24 cellular contexts compared by ENCODE assay signal in genomic region chr22:38762607-38763006, GRCh38. TPM values are rescaled to one million over a fixed set of nuclear protein-coding genes. Genes with fewer than 3 reads are reported as not detected.
A peak's percentile ranks its signal among the peaks of the same experiment; 100 is the strongest.
DNase-seq lines count a peak whose midpoint lies in the region; ATAC-seq, FAIRE-seq and TF ChIP-seq lines count a peak whose summit lies in the region.
"Had no signal": no experiment of that assay in that cellular context is flagged by ENCODE, and none has a peak within 500 bp of the region (broad histone marks: within the 10 kb centered on the region; RNA-seq: fewer than 3 reads in every experiment).

No MANE protein-coding gene starts in this region.

- H3K4me3 Mint-ChIP-seq in nephron: no peak overlapping the region
- H3K4me3 Mint-ChIP-seq: activated CD8-positive, alpha-beta T cell treated with anti-CD3 and anti-CD28 coated beads for 36 hours; activated naive CD8-positive, alpha-beta T cell had no signal

- H3K36me3 ChIP-seq in HepG2 (replicated peaks in 1 of 2; ENCODE audit: control insufficient read depth in 1 of 2, insufficient read depth in 2 of 2, low read length in 2 of 2): no peaks in the 10 kb centered on the region
- H3K36me3 ChIP-seq in right lobe of liver: no peaks in the 10 kb centered on the region
- no peaks in the 10 kb centered on the region for H3K36me3 ChIP-seq in thyroid gland
- H3K36me3 ChIP-seq: cardiac muscle cell, esophagus muscularis mucosa, left lung, Peyer's patch, upper lobe of right lung had no signal

- no peaks in the 10 kb centered on the region for H3K79me2 ChIP-seq in HepG2 (ENCODE audit: insufficient read depth, low read length)

- CTCF ChIA-PET in HepG2 (lab: Yijun Ruan, JAX; ENCODE audit: low intra/inter-chr PET ratio, low total read pairs): no interaction called here

- TF ChIP-seq POLR2A in HepG2 (IDR thresholded peaks at IDR 0.05; ENCODE audit: insufficient read depth in 1 of 2, low read depth in 2 of 2, low read length in 2 of 2): no peak
- TF ChIP-seq POLR2A in right lobe of liver (IDR thresholded peaks at IDR 0.05): no peak
- no peak for TF ChIP-seq POLR2A in thyroid gland (IDR thresholded peaks at IDR 0.05)

- TF ChIP-seq RAD21 in HepG2 (CRISPR knock-in tag; IDR thresholded peaks at IDR 0.05): no peak

- peak overlapping the region in 2 of 3 experiments; percentile 23 to 35 for H3K27ac Mint-ChIP-seq in nephron
- H3K27ac Mint-ChIP-seq: activated CD8-positive, alpha-beta T cell treated with anti-CD3 and anti-CD28 coated beads for 36 hours; activated naive CD8-positive, alpha-beta T cell; activated T-helper 2 cell treated with anti-CD3 and anti-CD28 coated beads, Interferon-gamma antibody, Interleukin-2, Interleukin-4, amounts not matched to agents 10 μg/mL and 5 μg/mL and 100 μg/mL, durations not matched to agents 14 hours and 24 hours and 36 hours had no signal

- in situ Hi-C loops in HepG2 (cut with HindIII; ENCODE audit: extremely low pct_ligation_motif_present, low pct_unique_long_range_greater_than_20kb): no loop called here

- POLR2A ChIA-PET in HepG2 (lab: Yijun Ruan, JAX): no interaction called here

- H2AFZ ChIP-seq in HepG2 (ENCODE audit: low read length): no peak overlapping the region

- ATAC-seq in HepG2: no peak
- no peak for ATAC-seq in right lobe of liver
- ATAC-seq in HG03442 (IDR thresholded peaks at IDR 0.05; ENCODE audit: unreplicated experiment): no peak
- ATAC-seq: activated CD8-positive, alpha-beta T cell treated with anti-CD3 and anti-CD28 coated beads for 36 hours; K562; left lung; upper lobe of right lung had no signal

- no peaks in the 10 kb centered on the region for H3K9me3 Mint-ChIP-seq in nephron
- H3K9me3 Mint-ChIP-seq: activated CD8-positive, alpha-beta T cell treated with anti-CD3 and anti-CD28 coated beads for 36 hours; activated T-helper 2 cell treated with anti-CD3 and anti-CD28 coated beads, Interferon-gamma antibody, Interleukin-2, Interleukin-4, amounts not matched to agents 10 μg/mL and 5 μg/mL and 100 μg/mL, durations not matched to agents 14 hours and 24 hours and 36 hours had no signal

- TF ChIP-seq EP300 in HepG2 (IDR thresholded peaks at IDR 0.05; ENCODE audit: low read depth in 2 of 2, low read length in 2 of 2): no peak
- no peak for TF ChIP-seq EP300 in HepG2 (CRISPR knock-in tag; IDR thresholded peaks at IDR 0.05; ENCODE audit: borderline replicate concordance)

- FAIRE-seq in HepG2 (lab: Jason Lieb, UNC): no peak
- FAIRE-seq: K562 had no signal

- no peaks in the 10 kb centered on the region for H3K9me3 ChIP-seq in HepG2 (ENCODE audit: low read length)
- no peaks in the 10 kb centered on the region for H3K9me3 ChIP-seq in right lobe of liver
- no peaks in the 10 kb centered on the region for H3K9me3 ChIP-seq in thyroid gland
- H3K9me3 ChIP-seq: esophagus muscularis mucosa, left lung, Peyer's patch, upper lobe of right lung had no signal

- no peak overlapping the region for H3K27ac ChIP-seq in HepG2 (ENCODE audit: extremely low read length, insufficient read depth, low read length)
- H3K27ac ChIP-seq in right lobe of liver: no peak overlapping the region
- H3K27ac ChIP-seq in angular gyrus (ENCODE audit: low read depth, low read length): peak overlapping the region; percentile 94
- no peak overlapping the region for H3K27ac ChIP-seq in thyroid gland
- H3K27ac ChIP-seq: cardiac muscle cell, esophagus muscularis mucosa, left lung, Peyer's patch, upper lobe of right lung had no signal

- H3K27me3 ChIP-seq in HepG2 (ENCODE audit: control insufficient read depth in 1 of 2, insufficient read depth in 2 of 2, low read length in 2 of 2) (peaks cover 1 to 19% of the 10 kb centered on the region in 2 experiments; a peak in 4 of 5 replicates), right lobe of liver (no peaks in the 10 kb centered on the region), thyroid gland (no peaks in the 10 kb centered on the region)
- H3K27me3 ChIP-seq: cardiac muscle cell, Peyer's patch, upper lobe of right lung had no signal

- H3K9ac ChIP-seq in HepG2 (ENCODE audit: insufficient read depth, low read depth, low read length): no peak overlapping the region

- H3K4me2 ChIP-seq in HepG2 (ENCODE audit: low read depth, low read length): peak overlapping the region; percentile 42; the same call in 1 of the 2 replicates

- 7% methylated on average over 8 of the region's 9 CpGs for WGBS in HepG2 (ENCODE audit: low lambda C conversion rate)
- no CpG with 5 or more reads among the region's 9 CpGs for WGBS in right lobe of liver (ENCODE audit: insufficient coverage, low coverage, low lambda C conversion rate, missing lambda C conversion rate)
- 46 to 66% methylated on average over 9 of the region's 9 CpGs for WGBS in thyroid gland, 2 donors

- H3K4me1 ChIP-seq in HepG2 (ENCODE audit: insufficient read depth, low read length): peaks cover 75% of the 10 kb centered on the region
- peaks cover 0 to under 1% (median 0%) of the 10 kb centered on the region in 4 donors for H3K4me1 ChIP-seq in right lobe of liver
- peaks cover 0 to 8% of the 10 kb centered on the region in 2 donors for H3K4me1 ChIP-seq in thyroid gland
- H3K4me1 ChIP-seq: upper lobe of right lung had no signal

- no peaks in the 10 kb centered on the region for H3K36me3 Mint-ChIP-seq in nephron (ENCODE audit: low read depth)
- H3K36me3 Mint-ChIP-seq: activated naive CD8-positive, alpha-beta T cell had no signal

- H4K20me1 ChIP-seq in HepG2 (ENCODE audit: insufficient read depth, low read length): no peaks in the 10 kb centered on the region

- intact Hi-C loops in HepG2 (cut with micrococcal nuclease; ENCODE audit: unreplicated experiment) (loop anchor here (10.0 kb wide), 2 partner anchors 82 to 242 kb away; partner anchors contain the start of gene NPTXR), right lobe of liver (cut with DNase I) (no loop called here), thyroid gland (cut with DNase I) (no loop called here)

- peaks cover 25% of the 10 kb centered on the region for H3K4me1 Mint-ChIP-seq in nephron

- H3K27me3 Mint-ChIP-seq in nephron (ENCODE audit: low read depth): peaks cover 9% of the 10 kb centered on the region
- H3K27me3 Mint-ChIP-seq: activated CD8-positive, alpha-beta T cell treated with anti-CD3 and anti-CD28 coated beads for 36 hours; activated naive CD8-positive, alpha-beta T cell had no signal

- H3K4me3 ChIP-seq in HepG2 (replicated peaks in 1 of 3; ENCODE audit: insufficient read depth in 1 of 3, low read depth in 2 of 3, low read length in 3 of 3) (no peak overlapping the region), right lobe of liver (no peak overlapping the region), thyroid gland (replicated peaks in 1 of 3) (no peak overlapping the region)
- H3K4me3 ChIP-seq: cardiac muscle cell, esophagus muscularis mucosa, K562, left lung, Peyer's patch, upper lobe of right lung had no signal

- no peak for TF ChIP-seq CTCF in HepG2 (CRISPR knock-in tag; IDR thresholded peaks at IDR 0.05)
- TF ChIP-seq CTCF in right lobe of liver (IDR thresholded peaks at IDR 0.05): no peak
- no peak for TF ChIP-seq CTCF in nephron (IDR thresholded peaks at IDR 0.05; ENCODE audit: unreplicated experiment in 3 of 3)
- TF ChIP-seq CTCF in thyroid gland (IDR thresholded peaks at IDR 0.05): no peak

- DNase-seq in HepG2 (ENCODE audit: low spot score) (no peak), right lobe of liver (no peak), thyroid gland (no peak)
- no peak for DNase-seq in stimulated activated CD4-positive, alpha-beta T cell treated with anti-CD3 and anti-CD28 coated beads, Interleukin-15, amount 100 ng/mL, for 24 hours
- no peak for DNase-seq in stimulated activated CD4-positive, alpha-beta T cell treated with anti-CD3 and anti-CD28 coated beads, Interleukin-2, amount 100 ng/mL, for 48 hours
- DNase-seq: activated CD8-positive, alpha-beta T cell treated with anti-CD3 and anti-CD28 coated beads for 36 hours; aorta; Calu3; cortex of kidney; foreskin melanocyte; left lung; NCI-H1092 treated with DMSO at 0.1 percent for 48 hours; NCI-H2029 treated with DMSO at 0.1 percent for 48 hours; Peyer's patch; T-helper 2 cell; upper lobe of right lung had no signal

- BruUV-seq in HepG2 (replicated peaks; lab: Mats Ljungman, UMichigan): no TSS peak

RNA-seq across cellular contexts. Expression of gene SUN2, which starts 6.8 kb away (rescaled TPM):
- total RNA-seq in HepG2 (2016; rRNA removed; fragmentation: Illumina TruSeq; extraction: Trizol) (18.2 and 45.6 TPM in 2 replicates), right lobe of liver (100 to 1,000 TPM; 104 to 174 (median 144) TPM), thyroid gland (100 to 1,000 TPM; 137 to 356 (median 153) TPM)
- 7.7 and 8.7 TPM in 2 replicates for total RNA-seq in HepG2 (2016; cell fraction: cytosol; rRNA removed; fragmentation: Illumina TruSeq; extraction: Trizol; ENCODE audit: low read depth)
- 15.8 and 46.5 TPM in 2 replicates for total RNA-seq in HepG2 (2016; cell fraction: insoluble cytoplasmic fraction; rRNA removed; fragmentation: Illumina TruSeq; extraction: Trizol)
- 8.0 and 10.1 TPM in 2 replicates for total RNA-seq in HepG2 (2016; cell fraction: membrane; rRNA removed; fragmentation: Illumina TruSeq; extraction: Trizol)
- total RNA-seq in HepG2 (2016; cell fraction: nucleus; rRNA removed; fragmentation: Illumina TruSeq; extraction: Trizol): 45.0 and 55.0 TPM in 2 replicates
- polyA plus RNA-seq in HepG2 (2011; rRNA removed): 56.6 and 94.4 TPM in 2 replicates
- polyA plus RNA-seq in HepG2 (2011; cell fraction: cytosol; rRNA removed): 56.4 and 70.2 TPM in 2 replicates
- 131 and 136 TPM in 2 replicates for polyA plus RNA-seq in HepG2 (2011; cell fraction: nucleus; rRNA removed)
- 54.3 and 62.5 TPM in 2 replicates for polyA plus RNA-seq in HepG2 (2012)
- polyA plus RNA-seq in HepG2 (2016; cell fraction: cytosol; fragmentation: Illumina TruSeq; extraction: Trizol; ENCODE audit: low read depth): 1.7 and 2.0 TPM in 2 replicates
- polyA plus RNA-seq in HepG2 (2016; cell fraction: insoluble cytoplasmic fraction; fragmentation: Illumina TruSeq; extraction: Trizol; ENCODE audit: low read depth): 13.1 and 15.6 TPM in 2 replicates
- 2.6 and 3.3 TPM in 2 replicates for polyA plus RNA-seq in HepG2 (2016; cell fraction: membrane; fragmentation: Illumina TruSeq; extraction: Trizol; ENCODE audit: low read depth)
- 64.6 and 66.8 TPM in 2 replicates for polyA plus RNA-seq in HepG2 (2016; cell fraction: nucleus; fragmentation: Illumina TruSeq; extraction: Trizol; ENCODE audit: insufficient read depth, low read depth)
- polyA minus RNA-seq in HepG2 (2011; rRNA and poly(A)+ RNA removed; ENCODE audit: low replicate concordance): 70.8 and 210 TPM in 2 replicates
- polyA minus RNA-seq in HepG2 (2011; cell fraction: cytosol; rRNA and poly(A)+ RNA removed): 64.5 and 71.6 TPM in 2 replicates
- 46.5 and 51.3 TPM in 2 replicates for polyA minus RNA-seq in HepG2 (2011; cell fraction: nucleus; rRNA and poly(A)+ RNA removed)

RNA-seq across cellular contexts. Expression of gene DNAL4, which starts 31.3 kb away (rescaled TPM):
- total RNA-seq in HepG2 (2016; rRNA removed; fragmentation: Illumina TruSeq; extraction: Trizol) (8.0 and 8.8 TPM in 2 replicates), right lobe of liver (1 to 10 TPM; 2.0 to 6.2 (median 5.1) TPM), thyroid gland (10 to 100 TPM; 30.9 to 50.0 (median 37.9) TPM)
- 8.4 and 10.6 TPM in 2 replicates for total RNA-seq in HepG2 (2016; cell fraction: cytosol; rRNA removed; fragmentation: Illumina TruSeq; extraction: Trizol; ENCODE audit: low read depth)
- 7.8 and 8.3 TPM in 2 replicates for total RNA-seq in HepG2 (2016; cell fraction: insoluble cytoplasmic fraction; rRNA removed; fragmentation: Illumina TruSeq; extraction: Trizol)
- 15.9 and 18.1 TPM in 2 replicates for total RNA-seq in HepG2 (2016; cell fraction: membrane; rRNA removed; fragmentation: Illumina TruSeq; extraction: Trizol)
- total RNA-seq in HepG2 (2016; cell fraction: nucleus; rRNA removed; fragmentation: Illumina TruSeq; extraction: Trizol): 3.2 and 3.8 TPM in 2 replicates
- polyA plus RNA-seq in HepG2 (2011; rRNA removed): 9.0 and 10.7 TPM in 2 replicates
- 11.6 and 14.0 TPM in 2 replicates for polyA plus RNA-seq in HepG2 (2011; cell fraction: cytosol; rRNA removed)
- 6.6 and 8.0 TPM in 2 replicates for polyA plus RNA-seq in HepG2 (2011; cell fraction: nucleus; rRNA removed)
- polyA plus RNA-seq in HepG2 (2012): 4.6 and 5.9 TPM in 2 replicates
- 10.5 and 11.9 TPM in 2 replicates for polyA plus RNA-seq in HepG2 (2016; cell fraction: cytosol; fragmentation: Illumina TruSeq; extraction: Trizol; ENCODE audit: low read depth)
- polyA plus RNA-seq in HepG2 (2016; cell fraction: insoluble cytoplasmic fraction; fragmentation: Illumina TruSeq; extraction: Trizol; ENCODE audit: low read depth): 7.7 and 9.2 TPM in 2 replicates
- polyA plus RNA-seq in HepG2 (2016; cell fraction: membrane; fragmentation: Illumina TruSeq; extraction: Trizol; ENCODE audit: low read depth): 13.7 and 14.4 TPM in 2 replicates
- polyA plus RNA-seq in HepG2 (2016; cell fraction: nucleus; fragmentation: Illumina TruSeq; extraction: Trizol; ENCODE audit: insufficient read depth, low read depth): 5.5 and 8.1 TPM in 2 replicates
- polyA minus RNA-seq in HepG2 (2011; rRNA and poly(A)+ RNA removed; ENCODE audit: low replicate concordance): 6.9 and 10.7 TPM in 2 replicates
- polyA minus RNA-seq in HepG2 (2011; cell fraction: cytosol; rRNA and poly(A)+ RNA removed): 1.5 and 2.4 TPM in 2 replicates
- 1.0 and 1.5 TPM in 2 replicates for polyA minus RNA-seq in HepG2 (2011; cell fraction: nucleus; rRNA and poly(A)+ RNA removed)

RNA-seq across cellular contexts. Expression of gene GTPBP1, which starts 56.9 kb away (rescaled TPM):
- total RNA-seq in HepG2 (2016; rRNA removed; fragmentation: Illumina TruSeq; extraction: Trizol): 22.3 and 24.6 TPM in 2 replicates
- total RNA-seq in HepG2 (2016; cell fraction: cytosol; rRNA removed; fragmentation: Illumina TruSeq; extraction: Trizol; ENCODE audit: low read depth): 9.4 and 11.9 TPM in 2 replicates
- total RNA-seq in HepG2 (2016; cell fraction: insoluble cytoplasmic fraction; rRNA removed; fragmentation: Illumina TruSeq; extraction: Trizol): 22.2 and 23.5 TPM in 2 replicates
- 10.5 and 13.9 TPM in 2 replicates for total RNA-seq in HepG2 (2016; cell fraction: membrane; rRNA removed; fragmentation: Illumina TruSeq; extraction: Trizol)
- 28.5 and 30.6 TPM in 2 replicates for total RNA-seq in HepG2 (2016; cell fraction: nucleus; rRNA removed; fragmentation: Illumina TruSeq; extraction: Trizol)
- 27.0 and 34.6 TPM in 2 replicates for polyA plus RNA-seq in HepG2 (2011; rRNA removed)
- polyA plus RNA-seq in HepG2 (2011; cell fraction: cytosol; rRNA removed): 12.2 TPM in 2 replicates
- 95.6 and 97.7 TPM in 2 replicates for polyA plus RNA-seq in HepG2 (2011; cell fraction: nucleus; rRNA removed)
- polyA plus RNA-seq in HepG2 (2012): 27.1 and 32.6 TPM in 2 replicates
- polyA plus RNA-seq in HepG2 (2016; cell fraction: cytosol; fragmentation: Illumina TruSeq; extraction: Trizol; ENCODE audit: low read depth): 1.9 and 2.1 TPM in 2 replicates
- polyA plus RNA-seq in HepG2 (2016; cell fraction: insoluble cytoplasmic fraction; fragmentation: Illumina TruSeq; extraction: Trizol; ENCODE audit: low read depth): 11.2 and 13.8 TPM in 2 replicates
- 4.8 and 5.6 TPM in 2 replicates for polyA plus RNA-seq in HepG2 (2016; cell fraction: membrane; fragmentation: Illumina TruSeq; extraction: Trizol; ENCODE audit: low read depth)
- 23.2 and 23.4 TPM in 2 replicates for polyA plus RNA-seq in HepG2 (2016; cell fraction: nucleus; fragmentation: Illumina TruSeq; extraction: Trizol; ENCODE audit: insufficient read depth, low read depth)
- 58.7 and 59.1 TPM in 2 replicates for polyA minus RNA-seq in HepG2 (2011; rRNA and poly(A)+ RNA removed; ENCODE audit: low replicate concordance)
- polyA minus RNA-seq in HepG2 (2011; cell fraction: cytosol; rRNA and poly(A)+ RNA removed): 15.1 and 17.8 TPM in 2 replicates
- polyA minus RNA-seq in HepG2 (2011; cell fraction: nucleus; rRNA and poly(A)+ RNA removed): 81.0 and 88.9 TPM in 2 replicates
- 10 to 100 TPM; 13.4 to 21.6 (median 16.7) TPM for total RNA-seq in right lobe of liver
- 100 to 1,000 TPM in 1 of 4 donors, 10 to 100 TPM in 3; 51.6 to 117 (median 69.6) TPM for total RNA-seq in thyroid gland
